In genomic region chr7:51310131-51310583, GRCh38 we compare ENCODE assay signal across 21 cellular contexts. TPM values are rescaled to one million over a fixed set of nuclear protein-coding genes. Genes with fewer than 3 reads are reported as not detected.
DNase-seq lines count a peak whose midpoint lies in the region; ATAC-seq lines count a peak whose summit lies in the region.
"Had no signal": no experiment of that assay in that cellular context is flagged by ENCODE, and none has a peak within 500 bp of the region (broad histone marks: within the 10 kb centered on the region; RNA-seq: fewer than 3 reads in every experiment).

No MANE protein-coding gene starts in this region.

- POLR2A ChIA-PET in activated CD4-positive, alpha-beta memory T cell treated with anti-CD3 and anti-CD28 coated beads, Interleukin-2, amount 10 ng/mL, durations not matched to agents 7 days and 5 days (lab: Charles Lee): no interaction called here

- DNase-seq in COR-L47 (lab: John Stamatoyannopoulos, UW) (peak; percentile 16), NCI-H2029 treated with DMSO at 0.1 percent for 48 hours (lab: John Stamatoyannopoulos, UW) (peak; percentile 39), NCI-H82 treated with DMSO at 0.1 percent for 48 hours (lab: John Stamatoyannopoulos, UW; ENCODE audit: unreplicated experiment) (peak; percentile 84), inferior parietal cortex (ENCODE audit: extremely low spot score) (peak; percentile 24), HCEC 1CT (no peak)
- no peak for DNase-seq in activated CD4-positive, alpha-beta memory T cell treated with anti-CD3 and anti-CD28 coated beads, Interleukin-2, amount 10 ng/mL, durations not matched to agents 7 days and 5 days
- DNase-seq: activated CD4-positive, alpha-beta T cell treated with anti-CD3 and anti-CD28 coated beads, Interleukin-2, amount 50 U/mL, for 1 hour; activated CD8-positive, alpha-beta memory T cell treated with anti-CD3 and anti-CD28 coated beads, Interleukin-2, amount 50 U/mL, for 4 hours; activated naive CD8-positive, alpha-beta T cell treated with anti-CD3 and anti-CD28 coated beads, Interleukin-2, amount 10 ng/mL, durations not matched to agents 7 days and 5 days; Caco-2; GM23248; mesendoderm; spleen; stimulated activated CD4-positive, alpha-beta T cell treated with anti-CD3 and anti-CD28 coated beads, Interleukin-4, amount 100 ng/mL, for 24 hours; stimulated activated naive CD4-positive, alpha-beta T cell treated with Interleukin-2 at 50 U/mL for 16 hours; T-helper 17 cell; trophoblast cell had no signal

- H3K27ac Mint-ChIP-seq in activated CD4-positive, alpha-beta memory T cell treated with anti-CD3 and anti-CD28 coated beads, Interleukin-2, amount 10 ng/mL, durations not matched to agents 7 days and 5 days: no peak overlapping the region
- H3K27ac Mint-ChIP-seq: activated naive CD8-positive, alpha-beta T cell treated with anti-CD3 and anti-CD28 coated beads, Interleukin-2, amount 10 ng/mL, durations not matched to agents 7 days and 5 days; T-helper 17 cell had no signal

- no peak for ATAC-seq in GM18519 (IDR thresholded peaks at IDR 0.05; ENCODE audit: low FRiP score, unreplicated experiment)
- no peak for ATAC-seq in GM18909 (IDR thresholded peaks at IDR 0.05; ENCODE audit: poor library complexity, unreplicated experiment)
- ATAC-seq: T-helper 17 cell had no signal

- no peaks in the 10 kb centered on the region for H3K36me3 Mint-ChIP-seq in activated CD4-positive, alpha-beta memory T cell treated with anti-CD3 and anti-CD28 coated beads, Interleukin-2, amount 10 ng/mL, durations not matched to agents 7 days and 5 days (ENCODE audit: low read depth)
- H3K36me3 Mint-ChIP-seq: activated naive CD8-positive, alpha-beta T cell treated with anti-CD3 and anti-CD28 coated beads, Interleukin-2, amount 10 ng/mL, durations not matched to agents 7 days and 5 days; brain had no signal

- H3K4me3 Mint-ChIP-seq in activated CD4-positive, alpha-beta memory T cell treated with anti-CD3 and anti-CD28 coated beads, Interleukin-2, amount 10 ng/mL, durations not matched to agents 7 days and 5 days: no peak overlapping the region
- H3K4me3 Mint-ChIP-seq: activated naive CD8-positive, alpha-beta T cell treated with anti-CD3 and anti-CD28 coated beads, Interleukin-2, amount 10 ng/mL, durations not matched to agents 7 days and 5 days; T-helper 17 cell had no signal

- no peaks in the 10 kb centered on the region for H3K4me1 Mint-ChIP-seq in activated CD4-positive, alpha-beta memory T cell treated with anti-CD3 and anti-CD28 coated beads, Interleukin-2, amount 10 ng/mL, durations not matched to agents 7 days and 5 days
- H3K4me1 Mint-ChIP-seq: activated naive CD8-positive, alpha-beta T cell treated with anti-CD3 and anti-CD28 coated beads, Interleukin-2, amount 10 ng/mL, durations not matched to agents 7 days and 5 days; T-helper 17 cell had no signal

- peaks cover 19% of the 10 kb centered on the region for H3K27me3 Mint-ChIP-seq in activated CD4-positive, alpha-beta memory T cell treated with anti-CD3 and anti-CD28 coated beads, Interleukin-2, amount 10 ng/mL, durations not matched to agents 7 days and 5 days

- H3K9me3 Mint-ChIP-seq in activated CD4-positive, alpha-beta memory T cell treated with anti-CD3 and anti-CD28 coated beads, Interleukin-2, amount 10 ng/mL, durations not matched to agents 7 days and 5 days: no peaks in the 10 kb centered on the region
- H3K9me3 Mint-ChIP-seq: activated naive CD8-positive, alpha-beta T cell treated with anti-CD3 and anti-CD28 coated beads, Interleukin-2, amount 10 ng/mL, durations not matched to agents 7 days and 5 days; brain had no signal

- CTCF ChIA-PET in activated CD4-positive, alpha-beta memory T cell treated with anti-CD3 and anti-CD28 coated beads, Interleukin-2, amount 10 ng/mL, durations not matched to agents 7 days and 5 days (lab: Charles Lee): no interaction called here

RNA-seq across cellular contexts. Expression of gene COBL, which starts 6.5 kb away (rescaled TPM):
- total RNA-seq in activated CD4-positive, alpha-beta memory T cell treated with anti-CD3 and anti-CD28 coated beads, Interleukin-2, amount 10 ng/mL, durations not matched to agents 7 days and 5 days: not detected
- total RNA-seq: activated naive CD8-positive, alpha-beta T cell treated with anti-CD3 and anti-CD28 coated beads, Interleukin-2, amount 10 ng/mL, durations not matched to agents 7 days and 5 days; GM23248; RPMI7951; T-helper 17 cell had no signal

Comparison
In these comparisons a context has a peak if more than half of its experiments do, and no peak if none do; other contexts are left out.
1. DNase-seq: peak in COR-L47 (single experiment), NCI-H2029 treated with DMSO at 0.1 percent for 48 hours (single experiment), NCI-H82 treated with DMSO at 0.1 percent for 48 hours (single experiment) and inferior parietal cortex (single experiment); none in HCEC 1CT (single experiment) and activated CD4-positive, alpha-beta memory T cell treated with anti-CD3 and anti-CD28 coated beads, Interleukin-2, amount 10 ng/mL, durations not matched to agents 7 days and 5 days (single experiment).